Comparison of ENCODE assay signal across 17 cellular contexts in genomic region chr20:10172998-10173655, GRCh38. TPM values are rescaled to one million over a fixed set of nuclear protein-coding genes. Genes with fewer than 3 reads are reported as not detected.
DNase-seq lines count a peak whose midpoint lies in the region; ATAC-seq and TF ChIP-seq lines count a peak whose summit lies in the region.
"Had no signal": no experiment of that assay in that cellular context is flagged by ENCODE, and none has a peak within 500 bp of the region (broad histone marks: within the 10 kb centered on the region; RNA-seq: fewer than 3 reads in every experiment).

No MANE protein-coding gene starts in this region.

- no peaks in the 10 kb centered on the region for H3K9me3 Mint-ChIP-seq in neural progenitor cell
- peaks cover 4% of the 10 kb centered on the region for H3K9me3 Mint-ChIP-seq in activated naive CD8-positive, alpha-beta T cell treated with anti-CD3 and anti-CD28 coated beads for 36 hours

- peak overlapping the region; percentile 67 for H3K4me2 ChIP-seq in BLaER1
- peak overlapping the region; percentile 95 for H3K4me2 ChIP-seq in neural progenitor cell

- H3K4me1 ChIP-seq in BLaER1 (peaks cover 9% of the 10 kb centered on the region), HUES6 (ENCODE audit: control insufficient read depth, insufficient read depth, low read length) (peaks cover 12% of the 10 kb centered on the region; the same call in 1 of the 2 replicates), neural progenitor cell (no peaks in the 10 kb centered on the region)
- H3K4me1 ChIP-seq: lower lobe of right lung had no signal

- no peaks in the 10 kb centered on the region for H3K79me2 ChIP-seq in neural progenitor cell (ENCODE audit: low read depth)

- peak overlapping the region; percentile 85 for H3K4me3 Mint-ChIP-seq in neural progenitor cell
- no peak overlapping the region for H3K4me3 Mint-ChIP-seq in activated naive CD8-positive, alpha-beta T cell treated with anti-CD3 and anti-CD28 coated beads for 36 hours

- TF ChIP-seq CTCF in neural progenitor cell (IDR thresholded peaks at IDR 0.05), result no peak

- peak overlapping the region; percentile 73 for H2AFZ ChIP-seq in neural progenitor cell (replicated peaks)

- no peak overlapping the region; the same call in 1 of the 2 replicates for H3K9ac ChIP-seq in BLaER1
- no peak overlapping the region for H3K9ac ChIP-seq in HUES6 (ENCODE audit: low read length)
- no peak overlapping the region for H3K9ac ChIP-seq in neural progenitor cell

- no peak for ATAC-seq in GM21515 (IDR thresholded peaks at IDR 0.05; ENCODE audit: unreplicated experiment)

- H3K4me3 ChIP-seq in BLaER1, result peak overlapping the region; percentile 61
- peak overlapping the region; percentile 73 for H3K4me3 ChIP-seq in HUES6 (ENCODE audit: low read depth, low read length)
- peak overlapping the region; percentile 58 for H3K4me3 ChIP-seq in neural progenitor cell

- H3K9me3 ChIP-seq in BLaER1 (no peaks in the 10 kb centered on the region), HUES6 (ENCODE audit: control insufficient read depth, insufficient read depth, low read depth, low read length) (no peaks in the 10 kb centered on the region), neural progenitor cell (ENCODE audit: low read depth) (no peaks in the 10 kb centered on the region)
- H3K9me3 ChIP-seq: ascending aorta, lower lobe of right lung, neutrophil had no signal

- no peak overlapping the region for H3K27ac ChIP-seq in BLaER1
- no peak overlapping the region for H3K27ac ChIP-seq in HUES6 (ENCODE audit: low read depth, low read length)
- no peak overlapping the region for H3K27ac ChIP-seq in neural progenitor cell
- H3K27ac ChIP-seq: lower lobe of right lung, neutrophil had no signal

- DNase-seq in cerebellar cortex (ENCODE audit: low spot score), result peak; percentile 72
- DNase-seq in neural progenitor cell (ENCODE audit: low spot score), result no peak
- no peak for DNase-seq in ecto neural progenitor cell (ENCODE audit: low spot score)
- DNase-seq in medulla oblongata (ENCODE audit: extremely low spot score), result no peak
- no peak for DNase-seq in activated naive CD8-positive, alpha-beta T cell treated with anti-CD3 and anti-CD28 coated beads for 36 hours
- DNase-seq: activated CD4-positive, alpha-beta T cell treated with anti-CD3 and anti-CD28 coated beads, Interleukin-2, amount 10 ng/mL, durations not matched to agents 7 days and 5 days; NCI-H524 treated with DMSO at 0.1 percent for 48 hours; stimulated activated CD4-positive, alpha-beta T cell treated with anti-CD3 and anti-CD28 coated beads, Interleukin-12 subunit alpha, Interleukin-12 subunit beta, amount 100 ng/mL, for 4 hours had no signal

- no peaks in the 10 kb centered on the region for H3K27me3 ChIP-seq in BLaER1
- peaks cover 23% of the 10 kb centered on the region for H3K27me3 ChIP-seq in HUES6 (ENCODE audit: control insufficient read depth, insufficient read depth, low read length)
- H3K27me3 ChIP-seq in neural progenitor cell, result peaks cover 33% of the 10 kb centered on the region
- H3K27me3 ChIP-seq: ascending aorta had no signal

- peaks cover 4% of the 10 kb centered on the region for H3K4me1 Mint-ChIP-seq in neural progenitor cell
- H3K4me1 Mint-ChIP-seq in activated naive CD8-positive, alpha-beta T cell treated with anti-CD3 and anti-CD28 coated beads for 36 hours, result peaks cover 3% of the 10 kb centered on the region

- H3K36me3 Mint-ChIP-seq in neural progenitor cell, result no peaks in the 10 kb centered on the region
- no peaks in the 10 kb centered on the region for H3K36me3 Mint-ChIP-seq in activated naive CD8-positive, alpha-beta T cell treated with anti-CD3 and anti-CD28 coated beads for 36 hours

- no peaks in the 10 kb centered on the region for H3F3A ChIP-seq in neural progenitor cell (ENCODE audit: low read depth)

- H4K20me1 ChIP-seq in BLaER1, result no peaks in the 10 kb centered on the region
- H4K20me1 ChIP-seq in neural progenitor cell (ENCODE audit: low read depth), result no peaks in the 10 kb centered on the region

- H3K36me3 ChIP-seq in BLaER1 (no peaks in the 10 kb centered on the region), HUES6 (ENCODE audit: control insufficient read depth, insufficient read depth, low read length) (no peaks in the 10 kb centered on the region), neural progenitor cell (no peaks in the 10 kb centered on the region)
- H3K36me3 ChIP-seq: ascending aorta, lower lobe of right lung, neutrophil had no signal

- H3K27ac Mint-ChIP-seq in neural progenitor cell, result no peak overlapping the region
- H3K27ac Mint-ChIP-seq in activated naive CD8-positive, alpha-beta T cell treated with anti-CD3 and anti-CD28 coated beads for 36 hours, result no peak overlapping the region
- H3K27ac Mint-ChIP-seq: activated CD4-positive, alpha-beta T cell treated with anti-CD3 and anti-CD28 coated beads, Interleukin-2, amount 10 ng/mL, durations not matched to agents 7 days and 5 days; B cell; T-helper 1 cell treated with Interleukin-12 subunit alpha and Interleukin-12 subunit beta and Interleukin-4 antibody, amounts not matched to agents 30 μg/mL and 1 μg/mL, for 36 hours had no signal

- peaks cover 4% of the 10 kb centered on the region for H3K27me3 Mint-ChIP-seq in neural progenitor cell (ENCODE audit: insufficient read depth, low read depth)
- peaks cover 55% of the 10 kb centered on the region for H3K27me3 Mint-ChIP-seq in activated naive CD8-positive, alpha-beta T cell treated with anti-CD3 and anti-CD28 coated beads for 36 hours

RNA-seq across cellular contexts. Expression of gene SNAP25, which starts 45.5 kb away (rescaled TPM):
- total RNA-seq in neural progenitor cell (ENCODE audit: low replicate concordance), result not detected in 2 replicates
- total RNA-seq in activated naive CD8-positive, alpha-beta T cell treated with anti-CD3 and anti-CD28 coated beads for 36 hours, result not detected
- total RNA-seq: activated CD4-positive, alpha-beta T cell treated with anti-CD3 and anti-CD28 coated beads, Interleukin-2, amount 10 ng/mL, durations not matched to agents 7 days and 5 days; B cell; dermis microvascular lymphatic vessel endothelial cell had no signal
